Comparison of ENCODE assay signal across 23 cellular contexts in genomic region chr7:155935726-155936125, GRCh38.
"Had no signal": no experiment of that assay in that cellular context is flagged by ENCODE, and none has a peak within 500 bp of the region (broad histone marks: within the 10 kb centered on the region; RNA-seq: fewer than 3 reads in every experiment).

No MANE protein-coding gene starts in this region.

- H3K36me3 ChIP-seq: colonic mucosa, esophagus squamous epithelium, heart right ventricle, lower lobe of right lung, pancreas, right lobe of liver, thyroid gland had no signal

- H3K4me1 ChIP-seq: colonic mucosa, esophagus squamous epithelium, heart right ventricle, lower lobe of right lung, pancreas, right lobe of liver, thyroid gland had no signal

- H3K27me3 ChIP-seq: colonic mucosa, right lobe of liver, thyroid gland had no signal

- H3K9me3 ChIP-seq: colonic mucosa, lower lobe of right lung, mucosa of descending colon, pancreas, thyroid gland had no signal

- DNase-seq: colonic mucosa; effector memory CD4-positive, alpha-beta T cell; erythroblast; esophagus squamous epithelium; foreskin melanocyte; glutamatergic neuron; heart right ventricle; hippocampal formation; left ventricle myocardium superior; lower lobe of right lung; mucosa of descending colon; naive B cell; occipital lobe; pancreas; right lobe of liver; small intestine; stimulated activated CD4-positive, alpha-beta T cell treated with anti-CD3 and anti-CD28 coated beads, Interleukin-15, amount 100 ng/mL, for 24 hours; stimulated activated CD4-positive, alpha-beta T cell treated with anti-CD3 and anti-CD28 coated beads, Interleukin-4, amount 100 ng/mL, for 1 hour; stimulated activated CD8-positive, alpha-beta memory T cell treated with anti-CD3 and anti-CD28 coated beads, Interleukin-4, amount 100 ng/mL, for 48 hours; stimulated activated naive CD4-positive, alpha-beta T cell; stimulated activated naive CD8-positive, alpha-beta T cell treated with anti-CD3 and anti-CD28 coated beads, Interleukin-15, amount 100 ng/mL, for 72 hours; thyroid gland; trophoblast cell had no signal

- H3K27ac ChIP-seq: colonic mucosa, esophagus squamous epithelium, heart right ventricle, lower lobe of right lung, pancreas, right lobe of liver, thyroid gland had no signal

- H3K4me3 ChIP-seq: colonic mucosa, esophagus squamous epithelium, heart right ventricle, lower lobe of right lung, mucosa of descending colon, pancreas, right lobe of liver, thyroid gland had no signal
